1 cellular context compared by ENCODE assay signal in genomic region chr1:151146416-151147131, GRCh38.
TF ChIP-seq lines count a peak whose summit lies in the region.

A gene with protein sequence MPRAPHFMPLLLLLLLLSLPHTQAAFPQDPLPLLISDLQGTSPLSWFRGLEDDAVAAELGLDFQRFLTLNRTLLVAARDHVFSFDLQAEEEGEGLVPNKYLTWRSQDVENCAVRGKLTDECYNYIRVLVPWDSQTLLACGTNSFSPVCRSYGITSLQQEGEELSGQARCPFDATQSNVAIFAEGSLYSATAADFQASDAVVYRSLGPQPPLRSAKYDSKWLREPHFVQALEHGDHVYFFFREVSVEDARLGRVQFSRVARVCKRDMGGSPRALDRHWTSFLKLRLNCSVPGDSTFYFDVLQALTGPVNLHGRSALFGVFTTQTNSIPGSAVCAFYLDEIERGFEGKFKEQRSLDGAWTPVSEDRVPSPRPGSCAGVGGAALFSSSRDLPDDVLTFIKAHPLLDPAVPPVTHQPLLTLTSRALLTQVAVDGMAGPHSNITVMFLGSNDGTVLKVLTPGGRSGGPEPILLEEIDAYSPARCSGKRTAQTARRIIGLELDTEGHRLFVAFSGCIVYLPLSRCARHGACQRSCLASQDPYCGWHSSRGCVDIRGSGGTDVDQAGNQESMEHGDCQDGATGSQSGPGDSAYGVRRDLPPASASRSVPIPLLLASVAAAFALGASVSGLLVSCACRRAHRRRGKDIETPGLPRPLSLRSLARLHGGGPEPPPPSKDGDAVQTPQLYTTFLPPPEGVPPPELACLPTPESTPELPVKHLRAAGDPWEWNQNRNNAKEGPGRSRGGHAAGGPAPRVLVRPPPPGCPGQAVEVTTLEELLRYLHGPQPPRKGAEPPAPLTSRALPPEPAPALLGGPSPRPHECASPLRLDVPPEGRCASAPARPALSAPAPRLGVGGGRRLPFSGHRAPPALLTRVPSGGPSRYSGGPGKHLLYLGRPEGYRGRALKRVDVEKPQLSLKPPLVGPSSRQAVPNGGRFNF (minus strand): TSS chr1:151146631. CDS start chr1:151142621, 4,010 bp downstream.

TF ChIP-seq in HEK293, 187 proteins besides CTCF, POLR2A, EP300 and RAD21 (continued from another document and continues in another):
- TF ChIP-seq, protein P1, sequence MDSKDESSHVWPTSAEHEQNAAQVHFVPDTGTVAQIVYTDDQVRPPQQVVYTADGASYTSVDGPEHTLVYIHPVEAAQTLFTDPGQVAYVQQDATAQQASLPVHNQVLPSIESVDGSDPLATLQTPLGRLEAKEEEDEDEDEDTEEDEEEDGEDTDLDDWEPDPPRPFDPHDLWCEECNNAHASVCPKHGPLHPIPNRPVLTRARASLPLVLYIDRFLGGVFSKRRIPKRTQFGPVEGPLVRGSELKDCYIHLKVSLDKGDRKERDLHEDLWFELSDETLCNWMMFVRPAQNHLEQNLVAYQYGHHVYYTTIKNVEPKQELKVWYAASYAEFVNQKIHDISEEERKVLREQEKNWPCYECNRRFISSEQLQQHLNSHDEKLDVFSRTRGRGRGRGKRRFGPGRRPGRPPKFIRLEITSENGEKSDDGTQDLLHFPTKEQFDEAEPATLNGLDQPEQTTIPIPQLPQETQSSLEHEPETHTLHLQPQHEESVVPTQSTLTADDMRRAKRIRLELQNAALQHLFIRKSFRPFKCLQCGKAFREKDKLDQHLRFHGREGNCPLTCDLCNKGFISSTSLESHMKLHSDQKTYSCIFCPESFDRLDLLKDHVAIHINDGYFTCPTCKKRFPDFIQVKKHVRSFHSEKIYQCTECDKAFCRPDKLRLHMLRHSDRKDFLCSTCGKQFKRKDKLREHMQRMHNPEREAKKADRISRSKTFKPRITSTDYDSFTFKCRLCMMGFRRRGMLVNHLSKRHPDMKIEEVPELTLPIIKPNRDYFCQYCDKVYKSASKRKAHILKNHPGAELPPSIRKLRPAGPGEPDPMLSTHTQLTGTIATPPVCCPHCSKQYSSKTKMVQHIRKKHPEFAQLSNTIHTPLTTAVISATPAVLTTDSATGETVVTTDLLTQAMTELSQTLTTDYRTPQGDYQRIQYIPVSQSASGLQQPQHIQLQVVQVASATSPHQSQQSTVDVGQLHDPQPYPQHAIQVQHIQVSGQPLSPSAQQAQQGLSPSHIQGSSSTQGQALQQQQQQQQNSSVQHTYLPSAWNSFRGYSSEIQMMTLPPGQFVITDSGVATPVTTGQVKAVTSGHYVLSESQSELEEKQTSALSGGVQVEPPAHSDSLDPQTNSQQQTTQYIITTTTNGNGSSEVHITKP (tag by site-specific recombination; IDR thresholded peaks at IDR 0.05): peak; percentile 90
- no peak for TF ChIP-seq ZNF10 (tag by site-specific recombination; IDR thresholded peaks at IDR 0.05)
- TF ChIP-seq ZFP69B (tag by site-specific recombination; IDR thresholded peaks at IDR 0.05): peak; percentile 99
- TF ChIP-seq MYNN (tag by site-specific recombination; IDR thresholded peaks at IDR 0.05; ENCODE audit: borderline replicate concordance): no peak
- no peak for TF ChIP-seq ZNF768 (tag by site-specific recombination; IDR thresholded peaks at IDR 0.05)
- TF ChIP-seq ZNF521 (tag by site-specific recombination; IDR thresholded peaks at IDR 0.05): no peak
- no peak for TF ChIP-seq ZNF169 (tag by site-specific recombination; IDR thresholded peaks at IDR 0.05)
- TF ChIP-seq, protein P2, sequence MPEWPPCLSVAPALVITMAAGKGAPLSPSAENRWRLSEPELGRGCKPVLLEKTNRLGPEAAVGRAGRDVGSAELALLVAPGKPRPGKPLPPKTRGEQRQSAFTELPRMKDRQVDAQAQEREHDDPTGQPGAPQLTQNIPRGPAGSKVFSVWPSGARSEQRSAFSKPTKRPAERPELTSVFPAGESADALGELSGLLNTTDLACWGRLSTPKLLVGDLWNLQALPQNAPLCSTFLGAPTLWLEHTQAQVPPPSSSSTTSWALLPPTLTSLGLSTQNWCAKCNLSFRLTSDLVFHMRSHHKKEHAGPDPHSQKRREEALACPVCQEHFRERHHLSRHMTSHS (tag by site-specific recombination; IDR thresholded peaks at IDR 0.05): no peak
- no peak for TF ChIP-seq ZBTB6 (tag by site-specific recombination; IDR thresholded peaks at IDR 0.05)
- no peak for TF ChIP-seq ZNF548 (tag by site-specific recombination; IDR thresholded peaks at IDR 0.05)
- TF ChIP-seq GLI2 (tag by site-specific recombination; IDR thresholded peaks at IDR 0.05; ENCODE audit: borderline replicate concordance, low read depth): no peak
- no peak for TF ChIP-seq ZFHX2 (tag by site-specific recombination; conservative IDR thresholded peaks at IDR 0.05)
- TF ChIP-seq PRDM1 (tag by site-specific recombination; IDR thresholded peaks at IDR 0.05): no peak
- TF ChIP-seq, protein P3, sequence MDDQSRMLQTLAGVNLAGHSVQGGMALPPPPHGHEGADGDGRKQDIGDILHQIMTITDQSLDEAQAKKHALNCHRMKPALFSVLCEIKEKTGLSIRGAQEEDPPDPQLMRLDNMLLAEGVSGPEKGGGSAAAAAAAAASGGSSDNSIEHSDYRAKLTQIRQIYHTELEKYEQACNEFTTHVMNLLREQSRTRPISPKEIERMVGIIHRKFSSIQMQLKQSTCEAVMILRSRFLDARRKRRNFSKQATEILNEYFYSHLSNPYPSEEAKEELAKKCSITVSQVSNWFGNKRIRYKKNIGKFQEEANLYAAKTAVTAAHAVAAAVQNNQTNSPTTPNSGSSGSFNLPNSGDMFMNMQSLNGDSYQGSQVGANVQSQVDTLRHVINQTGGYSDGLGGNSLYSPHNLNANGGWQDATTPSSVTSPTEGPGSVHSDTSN (CRISPR knock-in tag; IDR thresholded peaks at IDR 0.05): no peak
- no peak for TF ChIP-seq YY2 (tag by site-specific recombination; IDR thresholded peaks at IDR 0.05)
- TF ChIP-seq ZNF664 (tag by site-specific recombination; IDR thresholded peaks at IDR 0.05): no peak
- no peak for TF ChIP-seq ZNF132 (tag by site-specific recombination; IDR thresholded peaks at IDR 0.05; ENCODE audit: borderline replicate concordance)
- no peak for TF ChIP-seq ZNF792 (tag by site-specific recombination; IDR thresholded peaks at IDR 0.05)
- no peak for TF ChIP-seq ZNF280D (tag by site-specific recombination; IDR thresholded peaks at IDR 0.05)
- no peak for TF ChIP-seq ZNF146 (tag by site-specific recombination; IDR thresholded peaks at IDR 0.05)
- no peak for TF ChIP-seq ZNF555 (tag by site-specific recombination; conservative IDR thresholded peaks at IDR 0.05)
- 0 out of 2 replicates have a peak, but pooled peaks have one; percentile 32 for TF ChIP-seq BCL11B (tag by site-specific recombination; IDR thresholded peaks at IDR 0.05; ENCODE audit: low read depth)
- TF ChIP-seq ZNF626 (tag by site-specific recombination; IDR thresholded peaks at IDR 0.05): no peak
- peak; percentile 42; the same call in 1 of the 2 replicates for TF ChIP-seq ZNF423 (tag by site-specific recombination; IDR thresholded peaks at IDR 0.05)
- peak; percentile 58 for TF ChIP-seq IKZF3 (tag by site-specific recombination; IDR thresholded peaks at IDR 0.05)
- no peak for TF ChIP-seq ZNF37A (tag by site-specific recombination; IDR thresholded peaks at IDR 0.05)
- TF ChIP-seq, protein P4, sequence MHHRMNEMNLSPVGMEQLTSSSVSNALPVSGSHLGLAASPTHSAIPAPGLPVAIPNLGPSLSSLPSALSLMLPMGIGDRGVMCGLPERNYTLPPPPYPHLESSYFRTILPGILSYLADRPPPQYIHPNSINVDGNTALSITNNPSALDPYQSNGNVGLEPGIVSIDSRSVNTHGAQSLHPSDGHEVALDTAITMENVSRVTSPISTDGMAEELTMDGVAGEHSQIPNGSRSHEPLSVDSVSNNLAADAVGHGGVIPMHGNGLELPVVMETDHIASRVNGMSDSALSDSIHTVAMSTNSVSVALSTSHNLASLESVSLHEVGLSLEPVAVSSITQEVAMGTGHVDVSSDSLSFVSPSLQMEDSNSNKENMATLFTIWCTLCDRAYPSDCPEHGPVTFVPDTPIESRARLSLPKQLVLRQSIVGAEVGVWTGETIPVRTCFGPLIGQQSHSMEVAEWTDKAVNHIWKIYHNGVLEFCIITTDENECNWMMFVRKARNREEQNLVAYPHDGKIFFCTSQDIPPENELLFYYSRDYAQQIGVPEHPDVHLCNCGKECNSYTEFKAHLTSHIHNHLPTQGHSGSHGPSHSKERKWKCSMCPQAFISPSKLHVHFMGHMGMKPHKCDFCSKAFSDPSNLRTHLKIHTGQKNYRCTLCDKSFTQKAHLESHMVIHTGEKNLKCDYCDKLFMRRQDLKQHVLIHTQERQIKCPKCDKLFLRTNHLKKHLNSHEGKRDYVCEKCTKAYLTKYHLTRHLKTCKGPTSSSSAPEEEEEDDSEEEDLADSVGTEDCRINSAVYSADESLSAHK (tag by site-specific recombination; IDR thresholded peaks at IDR 0.05): peak; percentile 30; the same call in 1 of the 2 replicates
- no peak for TF ChIP-seq ZNF530 (tag by site-specific recombination; IDR thresholded peaks at IDR 0.05; ENCODE audit: low read depth)
- TF ChIP-seq ZNF248 (tag by site-specific recombination; IDR thresholded peaks at IDR 0.05): no peak
- no peak for TF ChIP-seq ZNF776 (tag by site-specific recombination; IDR thresholded peaks at IDR 0.05; ENCODE audit: borderline replicate concordance)
- TF ChIP-seq ZNF707 (tag by site-specific recombination; IDR thresholded peaks at IDR 0.05): no peak
- TF ChIP-seq ZNF311 (tag by site-specific recombination; IDR thresholded peaks at IDR 0.05; ENCODE audit: borderline replicate concordance): no peak
- peak; percentile 80; the same call in 1 of the 2 replicates for TF ChIP-seq GLIS1 (tag by site-specific recombination; IDR thresholded peaks at IDR 0.05)
- TF ChIP-seq, protein P5, sequence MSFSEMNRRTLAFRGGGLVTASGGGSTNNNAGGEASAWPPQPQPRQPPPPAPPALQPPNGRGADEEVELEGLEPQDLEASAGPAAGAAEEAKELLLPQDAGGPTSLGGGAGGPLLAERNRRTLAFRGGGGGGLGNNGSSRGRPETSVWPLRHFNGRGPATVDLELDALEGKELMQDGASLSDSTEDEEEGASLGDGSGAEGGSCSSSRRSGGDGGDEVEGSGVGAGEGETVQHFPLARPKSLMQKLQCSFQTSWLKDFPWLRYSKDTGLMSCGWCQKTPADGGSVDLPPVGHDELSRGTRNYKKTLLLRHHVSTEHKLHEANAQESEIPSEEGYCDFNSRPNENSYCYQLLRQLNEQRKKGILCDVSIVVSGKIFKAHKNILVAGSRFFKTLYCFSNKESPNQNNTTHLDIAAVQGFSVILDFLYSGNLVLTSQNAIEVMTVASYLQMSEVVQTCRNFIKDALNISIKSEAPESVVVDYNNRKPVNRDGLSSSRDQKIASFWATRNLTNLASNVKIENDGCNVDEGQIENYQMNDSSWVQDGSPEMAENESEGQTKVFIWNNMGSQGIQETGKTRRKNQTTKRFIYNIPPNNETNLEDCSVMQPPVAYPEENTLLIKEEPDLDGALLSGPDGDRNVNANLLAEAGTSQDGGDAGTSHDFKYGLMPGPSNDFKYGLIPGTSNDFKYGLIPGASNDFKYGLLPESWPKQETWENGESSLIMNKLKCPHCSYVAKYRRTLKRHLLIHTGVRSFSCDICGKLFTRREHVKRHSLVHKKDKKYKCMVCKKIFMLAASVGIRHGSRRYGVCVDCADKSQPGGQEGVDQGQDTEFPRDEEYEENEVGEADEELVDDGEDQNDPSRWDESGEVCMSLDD (tag by site-specific recombination; IDR thresholded peaks at IDR 0.05): no peak
- TF ChIP-seq SCRT2 (tag by site-specific recombination; IDR thresholded peaks at IDR 0.05): no peak
- TF ChIP-seq ZNF266 (tag by site-specific recombination; IDR thresholded peaks at IDR 0.05; ENCODE audit: low read depth): no peak
- 0 out of 2 replicates have a peak, but pooled peaks have one; percentile 24 for TF ChIP-seq ZNF449 (tag by site-specific recombination; IDR thresholded peaks at IDR 0.05)
- TF ChIP-seq ZNF529 (tag by site-specific recombination; IDR thresholded peaks at IDR 0.05; ENCODE audit: insufficient replicate concordance): no peak
- TF ChIP-seq ZNF830 (tag by site-specific recombination; IDR thresholded peaks at IDR 0.05; ENCODE audit: low read depth): no peak
- no peak for TF ChIP-seq ZNF202 (tag by site-specific recombination; IDR thresholded peaks at IDR 0.05; ENCODE audit: borderline replicate concordance)
